ENCODE assay signal across 23 cellular contexts in the genomic region with DNA sequence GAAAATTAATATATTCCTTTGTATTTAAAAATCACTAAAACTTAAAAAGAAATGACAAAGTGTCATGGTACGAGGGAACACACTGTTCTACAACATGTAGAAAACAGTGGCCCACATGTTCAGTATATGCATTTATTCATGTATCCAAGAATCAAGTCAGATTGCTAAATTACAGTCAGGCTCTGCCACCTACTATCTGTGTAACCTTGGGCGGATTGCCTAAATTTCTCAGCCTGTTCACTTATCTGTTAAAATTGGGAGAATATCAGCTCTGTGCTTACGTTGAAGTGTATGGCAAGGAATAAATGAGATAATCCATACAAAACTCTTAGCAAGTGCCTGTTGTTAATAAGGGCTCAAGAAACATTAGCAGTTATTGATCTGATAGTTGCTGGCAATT. TPM values are rescaled to one million over a fixed set of nuclear protein-coding genes. Genes with fewer than 3 reads are reported as not detected.
DNase-seq lines count a peak whose midpoint lies in the region; ATAC-seq and TF ChIP-seq lines count a peak whose summit lies in the region.
"Had no signal": no experiment of that assay in that cellular context is flagged by ENCODE, and none has a peak within 500 bp of the region (broad histone marks: within the 10 kb centered on the region; RNA-seq: fewer than 3 reads in every experiment).

No MANE protein-coding gene starts in this region.

- no peak overlapping the region for H3K4me3 ChIP-seq in GM23338
- H3K4me3 ChIP-seq: BLaER1, GM12878 had no signal

- H3K79me2 ChIP-seq in GM23338 (replicated peaks; ENCODE audit: insufficient read depth) = peaks cover 10% of the 10 kb centered on the region

- H3K4me1 Mint-ChIP-seq in GM23338 = peaks cover 8% of the 10 kb centered on the region
- H3K4me1 Mint-ChIP-seq in naive thymus-derived CD8-positive, alpha-beta T cell = peaks cover 8 to 21% (median 13%) of the 10 kb centered on the region in 4 donors

- H2AFZ ChIP-seq in GM23338 = no peak overlapping the region

- no peaks in the 10 kb centered on the region for H3K36me3 ChIP-seq in GM23338 (ENCODE audit: insufficient read depth)
- H3K36me3 ChIP-seq: BLaER1 had no signal

- H3K27ac Mint-ChIP-seq in GM23338 = no peak overlapping the region
- H3K27ac Mint-ChIP-seq in naive thymus-derived CD8-positive, alpha-beta T cell = no peak overlapping the region
- H3K27ac Mint-ChIP-seq: CD14-positive monocyte; CD4-positive, CD25-positive, alpha-beta regulatory T cell had no signal

- DNase-seq in caudate nucleus (lab: John Stamatoyannopoulos, UW) = peak in 3 of 61 donors; percentile 29 to 69 (median 59)
- DNase-seq in putamen (ENCODE audit: low spot score) = peak; percentile 36
- no peak for DNase-seq in GM23338 (ENCODE audit: low spot score)
- DNase-seq in naive thymus-derived CD8-positive, alpha-beta T cell = no peak
- DNase-seq: 8988T; ACHN; BE2C; C1 segment of cervical spinal cord; CD4-positive, alpha-beta memory T cell; CD4-positive, CD25-positive, alpha-beta regulatory T cell; CD8-positive, alpha-beta memory T cell; COR-L47; DMS 273 treated with DMSO at 0.1 percent for 48 hours; DMS153; DMS53; DMS79; DND-41; EL; GDM1 had no signal

- peak overlapping the region; percentile 48 for H3K27ac ChIP-seq in caudate nucleus (ENCODE audit: low read depth, low read length)
- H3K27ac ChIP-seq in GM23338 (ENCODE audit: low read depth) = no peak overlapping the region
- H3K27ac ChIP-seq: BLaER1 had no signal

- H3K36me3 Mint-ChIP-seq in GM23338 (ENCODE audit: low read depth) = no peaks in the 10 kb centered on the region
- H3K36me3 Mint-ChIP-seq in naive thymus-derived CD8-positive, alpha-beta T cell = no peaks in the 10 kb centered on the region
- H3K36me3 Mint-ChIP-seq: CD14-positive monocyte; CD4-positive, CD25-positive, alpha-beta regulatory T cell had no signal

- no peak for TF ChIP-seq CTCF in GM23338 (conservative IDR thresholded peaks at IDR 0.05; ENCODE audit: low read depth in 2 of 2)

- no peak overlapping the region for H3K4me2 ChIP-seq in GM23338
- H3K4me2 ChIP-seq: BLaER1 had no signal

- H3K27me3 ChIP-seq in GM23338 (ENCODE audit: insufficient read depth) = no peaks in the 10 kb centered on the region
- H3K27me3 ChIP-seq: BE2C, BLaER1 had no signal

- 0 out of 2 replicates have a peak, but pooled peaks cover 5% of the 10 kb centered on the region for H3F3A ChIP-seq in GM23338 (replicated peaks; ENCODE audit: low read depth)

- peaks cover 2% of the 10 kb centered on the region for H3K9me3 Mint-ChIP-seq in GM23338
- no peaks in the 10 kb centered on the region for H3K9me3 Mint-ChIP-seq in naive thymus-derived CD8-positive, alpha-beta T cell
- H3K9me3 Mint-ChIP-seq: CD4-positive, CD25-positive, alpha-beta regulatory T cell; CD8-positive, alpha-beta memory T cell had no signal

- POLR2A ChIA-PET in naive thymus-derived CD8-positive, alpha-beta T cell (lab: Charles Lee) = no interaction called here

- no peak overlapping the region for H3K4me3 Mint-ChIP-seq in GM23338
- no peak overlapping the region for H3K4me3 Mint-ChIP-seq in naive thymus-derived CD8-positive, alpha-beta T cell
- H3K4me3 Mint-ChIP-seq: CD14-positive monocyte; CD4-positive, alpha-beta memory T cell; CD8-positive, alpha-beta memory T cell had no signal

- H3K9me2 ChIP-seq in GM23338 (ENCODE audit: insufficient read depth) = no peaks in the 10 kb centered on the region

- no peak for ATAC-seq in GM23338
- ATAC-seq in naive thymus-derived CD8-positive, alpha-beta T cell = no peak
- no peak for ATAC-seq in HG03108 (IDR thresholded peaks at IDR 0.05; ENCODE audit: unreplicated experiment)
- ATAC-seq: GM12878 had no signal

- no peaks in the 10 kb centered on the region for H4K20me1 ChIP-seq in GM23338 (replicated peaks; ENCODE audit: insufficient read depth)

- peaks cover 18% of the 10 kb centered on the region for H3K27me3 Mint-ChIP-seq in GM23338 (ENCODE audit: insufficient read depth, low read depth, poor library complexity)
- H3K27me3 Mint-ChIP-seq in naive thymus-derived CD8-positive, alpha-beta T cell = peaks cover 0 to 9% (median 2%) of the 10 kb centered on the region in 5 donors

- peaks cover 7% of the 10 kb centered on the region for H3K4me1 ChIP-seq in GM23338 (ENCODE audit: insufficient read depth)
- H3K4me1 ChIP-seq: BE2C had no signal

TF ChIP-seq in GM23338, 12 proteins besides CTCF, POLR2A, EP300 and RAD21 (continues in another document):
- TF ChIP-seq ZNF114 (CRISPR knock-in tag; IDR thresholded peaks at IDR 0.05) (no peak), EZH2phosphoT487 (IDR thresholded peaks at IDR 0.05; ENCODE audit: unreplicated experiment) (no peak), NANOG (IDR thresholded peaks at IDR 0.05; ENCODE audit: borderline replicate concordance) (no peak), STAT1 (IDR thresholded peaks at IDR 0.05; ENCODE audit: unreplicated experiment) (no peak), EZH2 (IDR thresholded peaks at IDR 0.05; ENCODE audit: low read depth, unreplicated experiment) (no peak), POLR2AphosphoS5 (IDR thresholded peaks at IDR 0.05; ENCODE audit: low read depth) (no peak)
- TF ChIP-seq, protein P1, sequence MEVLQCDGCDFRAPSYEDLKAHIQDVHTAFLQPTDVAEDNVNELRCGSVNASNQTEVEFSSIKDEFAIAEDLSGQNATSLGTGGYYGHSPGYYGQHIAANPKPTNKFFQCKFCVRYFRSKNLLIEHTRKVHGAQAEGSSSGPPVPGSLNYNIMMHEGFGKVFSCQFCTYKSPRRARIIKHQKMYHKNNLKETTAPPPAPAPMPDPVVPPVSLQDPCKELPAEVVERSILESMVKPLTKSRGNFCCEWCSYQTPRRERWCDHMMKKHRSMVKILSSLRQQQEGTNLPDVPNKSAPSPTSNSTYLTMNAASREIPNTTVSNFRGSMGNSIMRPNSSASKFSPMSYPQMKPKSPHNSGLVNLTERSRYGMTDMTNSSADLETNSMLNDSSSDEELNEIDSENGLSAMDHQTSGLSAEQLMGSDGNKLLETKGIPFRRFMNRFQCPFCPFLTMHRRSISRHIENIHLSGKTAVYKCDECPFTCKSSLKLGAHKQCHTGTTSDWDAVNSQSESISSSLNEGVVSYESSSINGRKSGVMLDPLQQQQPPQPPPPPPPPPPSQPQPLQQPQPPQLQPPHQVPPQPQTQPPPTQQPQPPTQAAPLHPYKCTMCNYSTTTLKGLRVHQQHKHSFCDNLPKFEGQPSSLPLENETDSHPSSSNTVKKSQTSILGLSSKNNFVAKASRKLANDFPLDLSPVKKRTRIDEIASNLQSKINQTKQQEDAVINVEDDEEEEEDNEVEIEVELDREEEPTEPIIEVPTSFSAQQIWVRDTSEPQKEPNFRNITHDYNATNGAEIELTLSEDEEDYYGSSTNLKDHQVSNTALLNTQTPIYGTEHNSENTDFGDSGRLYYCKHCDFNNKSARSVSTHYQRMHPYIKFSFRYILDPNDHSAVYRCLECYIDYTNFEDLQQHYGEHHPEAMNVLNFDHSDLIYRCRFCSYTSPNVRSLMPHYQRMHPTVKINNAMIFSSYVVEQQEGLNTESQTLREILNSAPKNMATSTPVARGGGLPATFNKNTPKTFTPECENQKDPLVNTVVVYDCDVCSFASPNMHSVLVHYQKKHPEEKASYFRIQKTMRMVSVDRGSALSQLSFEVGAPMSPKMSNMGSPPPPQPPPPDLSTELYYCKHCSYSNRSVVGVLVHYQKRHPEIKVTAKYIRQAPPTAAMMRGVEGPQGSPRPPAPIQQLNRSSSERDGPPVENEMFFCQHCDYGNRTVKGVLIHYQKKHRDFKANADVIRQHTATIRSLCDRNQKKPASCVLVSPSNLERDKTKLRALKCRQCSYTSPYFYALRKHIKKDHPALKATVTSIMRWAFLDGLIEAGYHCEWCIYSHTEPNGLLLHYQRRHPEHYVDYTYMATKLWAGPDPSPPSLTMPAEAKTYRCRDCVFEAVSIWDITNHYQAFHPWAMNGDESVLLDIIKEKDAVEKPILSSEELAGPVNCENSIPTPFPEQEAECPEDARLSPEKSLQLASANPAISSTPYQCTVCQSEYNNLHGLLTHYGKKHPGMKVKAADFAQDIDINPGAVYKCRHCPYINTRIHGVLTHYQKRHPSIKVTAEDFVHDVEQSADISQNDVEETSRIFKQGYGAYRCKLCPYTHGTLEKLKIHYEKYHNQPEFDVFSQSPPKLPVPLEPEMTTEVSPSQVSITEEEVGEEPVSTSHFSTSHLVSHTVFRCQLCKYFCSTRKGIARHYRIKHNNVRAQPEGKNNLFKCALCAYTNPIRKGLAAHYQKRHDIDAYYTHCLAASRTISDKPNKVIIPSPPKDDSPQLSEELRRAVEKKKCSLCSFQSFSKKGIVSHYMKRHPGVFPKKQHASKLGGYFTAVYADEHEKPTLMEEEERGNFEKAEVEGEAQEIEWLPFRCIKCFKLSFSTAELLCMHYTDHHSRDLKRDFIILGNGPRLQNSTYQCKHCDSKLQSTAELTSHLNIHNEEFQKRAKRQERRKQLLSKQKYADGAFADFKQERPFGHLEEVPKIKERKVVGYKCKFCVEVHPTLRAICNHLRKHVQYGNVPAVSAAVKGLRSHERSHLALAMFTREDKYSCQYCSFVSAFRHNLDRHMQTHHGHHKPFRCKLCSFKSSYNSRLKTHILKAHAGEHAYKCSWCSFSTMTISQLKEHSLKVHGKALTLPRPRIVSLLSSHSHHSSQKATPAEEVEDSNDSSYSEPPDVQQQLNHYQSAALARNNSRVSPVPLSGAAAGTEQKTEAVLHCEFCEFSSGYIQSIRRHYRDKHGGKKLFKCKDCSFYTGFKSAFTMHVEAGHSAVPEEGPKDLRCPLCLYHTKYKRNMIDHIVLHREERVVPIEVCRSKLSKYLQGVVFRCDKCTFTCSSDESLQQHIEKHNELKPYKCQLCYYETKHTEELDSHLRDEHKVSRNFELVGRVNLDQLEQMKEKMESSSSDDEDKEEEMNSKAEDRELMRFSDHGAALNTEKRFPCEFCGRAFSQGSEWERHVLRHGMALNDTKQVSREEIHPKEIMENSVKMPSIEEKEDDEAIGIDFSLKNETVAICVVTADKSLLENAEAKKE (CRISPR knock-in tag; IDR thresholded peaks at IDR 0.05) = no peak

RNA-seq across cellular contexts. Expression of a gene that starts 3.4 kb away (rescaled TPM):
- 285 and 296 TPM in 2 replicates for total RNA-seq in GM23338 (2014; rRNA removed; shearing (Covaris generic))
- 68.9 and 77.4 TPM in 2 replicates for polyA plus RNA-seq in GM23338 (2016; fragmentation: Nextera tagmentation; extraction: Ambion mirVana)
- 100 to 1,000 TPM; 149 to 155 TPM for total RNA-seq in naive thymus-derived CD8-positive, alpha-beta T cell
- 10 to 100 TPM; 33.6 to 40.3 (median 34.3) TPM for polyA plus RNA-seq in naive thymus-derived CD8-positive, alpha-beta T cell
